9 cellular contexts compared by ENCODE assay signal in the genomic region with DNA sequence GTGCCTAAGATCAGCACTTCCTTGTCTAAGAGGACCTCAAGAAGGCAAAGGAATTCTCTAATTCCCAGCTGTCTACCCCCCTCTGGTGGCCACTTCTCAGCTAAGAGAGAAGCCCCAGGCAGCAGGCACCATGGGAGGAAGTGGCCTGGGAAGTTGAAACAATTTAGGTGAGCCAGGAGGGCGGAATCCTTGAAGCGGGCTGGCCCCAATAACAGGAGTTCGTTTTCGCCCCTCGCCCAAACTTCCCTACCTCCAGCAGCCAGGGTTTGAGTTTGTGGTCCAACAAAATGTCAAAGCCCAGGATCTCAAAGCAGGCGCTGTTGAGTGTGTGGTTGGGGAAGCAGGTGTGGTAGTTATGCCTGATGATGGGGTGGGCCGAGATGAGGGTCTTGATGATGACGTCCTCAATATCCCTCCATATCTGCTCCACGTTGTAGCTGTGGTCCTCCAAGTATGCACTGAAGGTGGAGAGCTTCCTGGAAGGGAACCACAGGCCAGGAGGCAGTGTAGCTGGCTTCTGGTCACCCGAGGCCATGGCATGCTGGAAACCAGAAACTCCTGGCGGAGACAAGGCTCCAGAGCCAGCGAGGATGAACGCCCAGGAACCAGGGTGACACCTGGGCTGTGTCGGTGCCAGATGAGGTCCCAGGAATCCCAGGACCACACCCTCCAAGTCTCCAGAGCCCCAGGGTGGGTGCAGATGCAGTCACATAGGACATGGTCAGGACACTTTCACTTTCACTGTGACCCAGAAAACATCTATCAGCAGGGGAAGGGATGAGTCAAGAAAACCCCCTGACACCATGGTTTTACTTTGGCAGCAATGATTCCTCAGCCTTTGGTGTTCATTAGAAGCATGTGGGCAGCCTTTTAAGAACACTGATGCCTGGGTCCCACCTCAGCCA. TPM values are rescaled to one million over a fixed set of nuclear protein-coding genes. Genes with fewer than 3 reads are reported as not detected.
DNase-seq lines count a peak whose midpoint lies in the region; ATAC-seq, FAIRE-seq and TF ChIP-seq lines count a peak whose summit lies in the region.
"Had no signal": no experiment of that assay in that cellular context is flagged by ENCODE, and none has a peak within 500 bp of the region (broad histone marks: within the 10 kb centered on the region; RNA-seq: fewer than 3 reads in every experiment).

No MANE protein-coding gene starts in this region.

- peak; percentile 72 to 82 for TF ChIP-seq CTCF in mammary epithelial cell (conservative IDR thresholded peaks at IDR 0.05 in 1 of 2, IDR thresholded peaks at IDR 0.05 in 1 of 2; ENCODE audit: extremely low read depth in 1 of 2, insufficient read depth in 1 of 2, low read depth in 1 of 2, low read length in 2 of 2)
- TF ChIP-seq CTCF in kidney (IDR thresholded peaks at IDR 0.05; ENCODE audit: borderline replicate concordance, extremely low read depth, insufficient read depth): peak; percentile 78

- H3K36me3 ChIP-seq in SJCRH30 (no peaks in the 10 kb centered on the region), mammary epithelial cell (ENCODE audit: insufficient read depth, low read length) (no peaks in the 10 kb centered on the region), kidney (ENCODE audit: control insufficient read depth in 1 of 2, insufficient read depth in 2 of 2, low read length in 2 of 2) (no peaks in the 10 kb centered on the region)

- H3K4me1 ChIP-seq in SJCRH30: peaks cover 17% of the 10 kb centered on the region; the same call in 1 of the 2 replicates
- no peaks in the 10 kb centered on the region for H3K4me1 ChIP-seq in mammary epithelial cell (ENCODE audit: insufficient read depth, low read length)
- H3K4me1 ChIP-seq in kidney (ENCODE audit: control insufficient read depth in 1 of 2, insufficient read depth in 1 of 2, low read depth in 1 of 2, low read length in 2 of 2): peaks cover 35 to 37% of the 10 kb centered on the region in 2 donors

- no peak overlapping the region for H3K4me2 ChIP-seq in mammary epithelial cell (ENCODE audit: insufficient read depth, low read depth, low read length)

- peak; percentile 47 for DNase-seq in stimulated activated CD4-positive, alpha-beta T cell treated with anti-CD3 and anti-CD28 coated beads, Interleukin-15, amount 100 ng/mL, for 24 hours
- no peak for DNase-seq in stimulated activated CD4-positive, alpha-beta T cell treated with anti-CD3 and anti-CD28 coated beads, Interleukin-1b, Interleukin-23, amount 100 ng/mL, for 48 hours
- DNase-seq in HuH-7 (ENCODE audit: low spot score) (peak; percentile 77), SJCRH30 (peak; percentile 80 to 92), mammary epithelial cell (peak; percentile 68), kidney (no peak)
- DNase-seq in stimulated activated CD4-positive, alpha-beta T cell treated with anti-CD3 and anti-CD28 coated beads, TNF-alpha, amount 100 ng/mL, for 24 hours (ENCODE audit: low read depth in 3 of 3): peak in 2 of 3 experiments; percentile 6 to 21

- in situ Hi-C loops in mammary epithelial cell (cut with MboI; ENCODE audit: low sequenced_read_pairs in 2 of 2): loop anchor here (10.0 kb wide), 2 partner anchors 67 to 117 kb away; a partner anchor contains a TSS

- ATAC-seq in GM19452 (IDR thresholded peaks at IDR 0.05; ENCODE audit: unreplicated experiment): no peak

- dilution Hi-C loops in mammary epithelial cell (cut with HindIII; ENCODE audit: low sequenced_read_pairs): no loop called here

- no peaks in the 10 kb centered on the region for H3K9me3 ChIP-seq in SJCRH30 (replicated peaks)
- H3K9me3 ChIP-seq in mammary epithelial cell (replicated peaks; ENCODE audit: insufficient read depth, low read length): no peaks in the 10 kb centered on the region
- H3K9me3 ChIP-seq in kidney (ENCODE audit: control insufficient read depth in 1 of 2, low read length in 2 of 2): no peaks in the 10 kb centered on the region

- H3K4me3 ChIP-seq in SJCRH30 (no peak overlapping the region), mammary epithelial cell (replicated peaks in 1 of 3; ENCODE audit: insufficient read depth in 1 of 3, low read depth in 2 of 3, low read length in 3 of 3) (no peak overlapping the region), kidney (ENCODE audit: low read length in 2 of 2) (no peak overlapping the region)

- H4K20me1 ChIP-seq in mammary epithelial cell (ENCODE audit: insufficient read depth, low read length): no peaks in the 10 kb centered on the region

- BruUV-seq in mammary epithelial cell (replicated peaks; lab: Mats Ljungman, UMichigan): no TSS peak

- intact Hi-C loops in mammary epithelial cell (cut with micrococcal nuclease) (loop anchor here (1.0 kb wide), 4 partner anchors 67 to 120 kb away; no protein-coding TSS in a partner anchor), kidney (cut with DNase I) (loop anchor here (10.0 kb wide), 1 partner anchor 67 kb away; a partner anchor contains a TSS)

- H3K9ac ChIP-seq in mammary epithelial cell (ENCODE audit: insufficient read depth, low read length) (no peak overlapping the region), kidney (ENCODE audit: low read length in 2 of 2) (no peak overlapping the region)

- 38% methylated on average over 10 of the region's 14 CpGs for WGBS in mammary epithelial cell (ENCODE audit: low coverage, missing lambda C conversion rate)

- no peak for FAIRE-seq in kidney (lab: Jason Lieb, UNC)

- no peak overlapping the region for H3K27ac ChIP-seq in SJCRH30
- H3K27ac ChIP-seq in mammary epithelial cell (ENCODE audit: insufficient read depth, low read depth, low read length): no peak overlapping the region
- H3K27ac ChIP-seq in kidney (ENCODE audit: low read depth in 2 of 2, low read length in 2 of 2): peak overlapping the region; percentile 44 to 59

- no peaks in the 10 kb centered on the region for H3K27me3 ChIP-seq in SJCRH30
- no peaks in the 10 kb centered on the region for H3K27me3 ChIP-seq in mammary epithelial cell (ENCODE audit: insufficient read depth, low read length)

- CTCF ChIA-PET in mammary epithelial cell (lab: Charles Lee; ENCODE audit: low non-redundant PET): interaction anchor here (0.6 to 1.0 kb wide), 6 partner anchors 8 to 355 kb away, joined by 3 to 13 read pairs (median 3); no protein-coding TSS in a partner anchor

- H2AFZ ChIP-seq in mammary epithelial cell (ENCODE audit: low read depth, low read length): peak overlapping the region; percentile 12

- no peaks in the 10 kb centered on the region for H3K79me2 ChIP-seq in mammary epithelial cell (ENCODE audit: insufficient read depth, low read length)

RNA-seq across cellular contexts. Expression of a gene that starts 25.6 kb away (rescaled TPM):
- 1.4 and 2.7 TPM in 2 replicates for total RNA-seq in SJCRH30 (2014; rRNA removed; shearing (Covaris generic))
- total RNA-seq in mammary epithelial cell (not detected), kidney (2.3 TPM)
- polyA plus RNA-seq in mammary epithelial cell (not detected), kidney (ENCODE audit: insufficient read depth, low read depth, low replicate concordance) (4.2 TPM)
- polyA minus RNA-seq in mammary epithelial cell: not detected
- total RNA-seq: mononuclear cell had no signal

RNA-seq across cellular contexts. Expression of a gene that starts 39.5 kb away (rescaled TPM):
- total RNA-seq in SJCRH30 (2014; rRNA removed; shearing (Covaris generic)): 44.8 and 48.3 TPM in 2 replicates
- total RNA-seq in mammary epithelial cell (100 to 1,000 TPM in 1 of 2 donors, 10 to 100 TPM in 1; 51.7 to 104 TPM), kidney (157 TPM)
- polyA plus RNA-seq in mammary epithelial cell (36.1 TPM), kidney (ENCODE audit: insufficient read depth, low read depth, low replicate concordance) (63.6 TPM)
- polyA minus RNA-seq in mammary epithelial cell: 60.8 TPM

Comparison
In these comparisons a context has a peak if more than half of its experiments do, and no peak if none do; other contexts are left out.
1. DNase-seq: peak in stimulated activated CD4-positive, alpha-beta T cell treated with anti-CD3 and anti-CD28 coated beads, Interleukin-15, amount 100 ng/mL, for 24 hours (single experiment), HuH-7 (single experiment), SJCRH30 (2 of 2), mammary epithelial cell (single experiment) and stimulated activated CD4-positive, alpha-beta T cell treated with anti-CD3 and anti-CD28 coated beads, TNF-alpha, amount 100 ng/mL, for 24 hours (2 of 3); none in stimulated activated CD4-positive, alpha-beta T cell treated with anti-CD3 and anti-CD28 coated beads, Interleukin-1b, Interleukin-23, amount 100 ng/mL, for 48 hours (single experiment) and kidney (single experiment).
2. H3K27ac ChIP-seq: peak in kidney (2 of 2); none in SJCRH30 (single experiment) and mammary epithelial cell (single experiment).